Comparison of ENCODE assay signal across 12 cellular contexts in the genomic region with DNA sequence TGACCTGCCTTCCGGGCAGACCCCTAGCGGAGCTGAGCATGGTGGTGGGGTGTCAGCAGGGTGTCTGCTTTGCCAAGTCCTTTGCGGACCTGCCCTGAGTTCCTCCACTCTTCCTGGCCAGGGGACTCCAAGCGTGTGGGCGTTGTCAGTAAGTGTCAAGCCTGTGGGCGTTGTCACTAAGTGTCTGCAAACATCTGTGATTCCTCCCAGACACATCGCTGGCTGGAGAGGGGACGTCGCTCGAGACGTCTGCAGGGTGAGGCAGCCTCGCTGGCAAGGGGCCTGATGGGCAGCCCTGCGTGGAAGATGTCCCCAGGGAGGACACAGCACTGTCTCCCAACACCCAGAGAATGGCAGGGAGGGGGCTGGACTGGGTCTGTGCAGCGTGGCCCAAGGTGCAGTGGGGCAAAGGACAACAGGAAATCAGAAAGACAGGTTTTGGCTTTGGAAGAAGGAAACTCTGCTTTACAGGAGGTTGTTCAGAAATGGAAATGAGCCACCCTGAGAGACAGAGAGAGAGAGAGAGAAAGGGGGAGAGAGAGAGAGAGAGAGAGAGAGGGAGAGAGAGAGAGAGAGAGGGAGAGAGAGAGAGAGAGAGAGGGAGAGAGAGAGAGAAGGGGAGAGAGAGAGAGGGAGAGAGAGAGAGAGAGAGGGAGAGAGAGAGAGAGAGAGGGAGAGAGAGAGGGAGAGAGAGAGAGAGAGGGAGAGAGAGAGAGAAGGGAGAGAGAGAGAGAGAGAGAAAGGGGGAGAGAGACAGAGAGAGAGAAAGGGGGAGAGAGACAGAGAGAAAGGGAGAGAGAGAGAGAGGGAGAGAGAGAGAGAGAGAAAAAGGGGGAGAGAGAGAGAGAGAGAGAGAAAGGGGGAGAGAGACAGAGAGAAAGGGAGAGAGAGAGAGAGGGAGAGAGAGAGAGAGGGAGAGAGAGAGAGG. TPM values are rescaled to one million over a fixed set of nuclear protein-coding genes. Genes with fewer than 3 reads are reported as not detected.
DNase-seq lines count a peak whose midpoint lies in the region; ATAC-seq, FAIRE-seq and TF ChIP-seq lines count a peak whose summit lies in the region.
"Had no signal": no experiment of that assay in that cellular context is flagged by ENCODE, and none has a peak within 500 bp of the region (broad histone marks: within the 10 kb centered on the region; RNA-seq: fewer than 3 reads in every experiment).

No MANE protein-coding gene starts in this region.

- no peak for TF ChIP-seq EP300 in ovary (IDR thresholded peaks at IDR 0.05)

- TF ChIP-seq POLR2A in ovary (IDR thresholded peaks at IDR 0.05), result no peak

- H3K9me3 Mint-ChIP-seq in activated CD4-positive, alpha-beta memory T cell treated with anti-CD3 and anti-CD28 coated beads for 36 hours, result no peaks in the 10 kb centered on the region

- peak overlapping the region in 1 of 2 donors; percentile 50 for H3K27ac ChIP-seq in ovary
- H3K27ac ChIP-seq: neutrophil had no signal

- H3K36me3 Mint-ChIP-seq in activated CD4-positive, alpha-beta memory T cell treated with anti-CD3 and anti-CD28 coated beads for 36 hours, result no peaks in the 10 kb centered on the region

- H3K36me3 ChIP-seq in ovary, result no peaks in the 10 kb centered on the region
- H3K36me3 ChIP-seq: neutrophil had no signal

- intact Hi-C loops in ovary (cut with DNase I), result no loop called here
- intact Hi-C loops in activated CD4-positive, alpha-beta memory T cell treated with anti-CD3 and anti-CD28 coated beads for 36 hours (cut with micrococcal nuclease), result no loop called here

- peaks cover 4% of the 10 kb centered on the region for H3K4me1 Mint-ChIP-seq in activated CD4-positive, alpha-beta memory T cell treated with anti-CD3 and anti-CD28 coated beads for 36 hours (ENCODE audit: low read depth)

- POLR2A ChIA-PET in activated CD4-positive, alpha-beta memory T cell treated with anti-CD3 and anti-CD28 coated beads for 36 hours (lab: Charles Lee), result no interaction called here

- WGBS in ovary, 3 donors, result 11 to 15% (median 14%) methylated on average over 14 of the region's 14 CpGs

- H3K4me3 Mint-ChIP-seq in activated CD4-positive, alpha-beta memory T cell treated with anti-CD3 and anti-CD28 coated beads for 36 hours, result no peak overlapping the region

- H3K27me3 ChIP-seq in ovary, result no peaks in the 10 kb centered on the region

- peaks cover 11% of the 10 kb centered on the region for H3K4me1 ChIP-seq in ovary (ENCODE audit: insufficient read depth)

- FAIRE-seq in RCC 7860 (lab: Jason Lieb, UNC), result no peak
- FAIRE-seq: G401.6, TTC549 had no signal

- H3K27ac Mint-ChIP-seq in activated CD4-positive, alpha-beta memory T cell treated with anti-CD3 and anti-CD28 coated beads for 36 hours, result no peak overlapping the region

- no peak for TF ChIP-seq CTCF in fibroblast of villous mesenchyme (IDR thresholded peaks at IDR 0.05; ENCODE audit: insufficient read depth, low read depth, low read length)
- TF ChIP-seq CTCF in ovary (IDR thresholded peaks at IDR 0.05), result no peak

- H3K4me3 ChIP-seq in fibroblast of villous mesenchyme (ENCODE audit: low read depth, low read length), result no peak overlapping the region
- no peak overlapping the region for H3K4me3 ChIP-seq in ovary

- peak; percentile 28 for DNase-seq in CD1c-positive myeloid dendritic cell (ENCODE audit: extremely low spot score)
- DNase-seq in NCI-H2171 treated with DMSO at 0.1 percent for 48 hours (lab: John Stamatoyannopoulos, UW), result peak; percentile 37
- DNase-seq in fibroblast of villous mesenchyme (ENCODE audit: low read depth), result peak; percentile 61
- DNase-seq in ovary, result peak in 3 of 5 donors; percentile 35 to 70 (median 59)
- DNase-seq in RCC 7860 (ENCODE audit: low spot score), result no peak
- no peak for DNase-seq in activated CD4-positive, alpha-beta memory T cell treated with anti-CD3 and anti-CD28 coated beads for 36 hours
- DNase-seq: activated T-cell treated with anti-CD3 and anti-CD28 coated beads, Interleukin-2, amount 50 U/mL, for 48 hours had no signal

- peaks cover 7% of the 10 kb centered on the region for H3K27me3 Mint-ChIP-seq in activated CD4-positive, alpha-beta memory T cell treated with anti-CD3 and anti-CD28 coated beads for 36 hours

- CTCF ChIA-PET in activated CD4-positive, alpha-beta memory T cell treated with anti-CD3 and anti-CD28 coated beads for 36 hours (lab: Charles Lee), result no interaction called here

- ATAC-seq in GM19324 (IDR thresholded peaks at IDR 0.05; ENCODE audit: low FRiP score, unreplicated experiment) (no peak), HG03378 (IDR thresholded peaks at IDR 0.05; ENCODE audit: unreplicated experiment) (no peak)

- H3K9me3 ChIP-seq in ovary, result no peaks in the 10 kb centered on the region
- H3K9me3 ChIP-seq: neutrophil had no signal

RNA-seq across cellular contexts. Expression of a gene that starts 29.0 kb away (rescaled TPM):
- under 0.01 and 0.32 TPM in 2 replicates for total RNA-seq in fibroblast of villous mesenchyme
- 10 to 100 TPM in 1 of 7 donors, 1 to 10 TPM in 6; 1.3 to 18.5 (median 1.9) TPM for total RNA-seq in ovary
- polyA plus RNA-seq in ovary, result 1 to 10 TPM in 1 of 2 donors, under 1 TPM in 1; 0.27 to 1.9 TPM
- total RNA-seq in activated CD4-positive, alpha-beta memory T cell treated with anti-CD3 and anti-CD28 coated beads for 36 hours, result under 1 TPM; 0.05 to 0.07 TPM

RNA-seq across cellular contexts. Expression of a gene that starts 38.8 kb away (rescaled TPM):
- total RNA-seq in fibroblast of villous mesenchyme, result not detected in 2 replicates
- not detected for total RNA-seq in ovary
- polyA plus RNA-seq in ovary, result not detected
- total RNA-seq in activated CD4-positive, alpha-beta memory T cell treated with anti-CD3 and anti-CD28 coated beads for 36 hours, result not detected

RNA-seq across cellular contexts. Expression of a gene that starts 45.6 kb away (rescaled TPM):
- total RNA-seq in fibroblast of villous mesenchyme, result not detected in 2 replicates
- total RNA-seq in ovary, result under 1 TPM in 1 of 7 donors, not detected in 6; 0.30 TPM
- polyA plus RNA-seq in ovary, result under 1 TPM in 1 of 2 donors, not detected in 1; 0.21 TPM
- not detected for total RNA-seq in activated CD4-positive, alpha-beta memory T cell treated with anti-CD3 and anti-CD28 coated beads for 36 hours

Comparison
In these comparisons a context has a peak if more than half of its experiments do, and no peak if none do; other contexts are left out.
1. DNase-seq: peak in CD1c-positive myeloid dendritic cell (single experiment), NCI-H2171 treated with DMSO at 0.1 percent for 48 hours (single experiment), fibroblast of villous mesenchyme (single experiment) and ovary (3 of 5); none in RCC 7860 (single experiment) and activated CD4-positive, alpha-beta memory T cell treated with anti-CD3 and anti-CD28 coated beads for 36 hours (single experiment).